9 cellular contexts compared by ENCODE assay signal in the genomic region with DNA sequence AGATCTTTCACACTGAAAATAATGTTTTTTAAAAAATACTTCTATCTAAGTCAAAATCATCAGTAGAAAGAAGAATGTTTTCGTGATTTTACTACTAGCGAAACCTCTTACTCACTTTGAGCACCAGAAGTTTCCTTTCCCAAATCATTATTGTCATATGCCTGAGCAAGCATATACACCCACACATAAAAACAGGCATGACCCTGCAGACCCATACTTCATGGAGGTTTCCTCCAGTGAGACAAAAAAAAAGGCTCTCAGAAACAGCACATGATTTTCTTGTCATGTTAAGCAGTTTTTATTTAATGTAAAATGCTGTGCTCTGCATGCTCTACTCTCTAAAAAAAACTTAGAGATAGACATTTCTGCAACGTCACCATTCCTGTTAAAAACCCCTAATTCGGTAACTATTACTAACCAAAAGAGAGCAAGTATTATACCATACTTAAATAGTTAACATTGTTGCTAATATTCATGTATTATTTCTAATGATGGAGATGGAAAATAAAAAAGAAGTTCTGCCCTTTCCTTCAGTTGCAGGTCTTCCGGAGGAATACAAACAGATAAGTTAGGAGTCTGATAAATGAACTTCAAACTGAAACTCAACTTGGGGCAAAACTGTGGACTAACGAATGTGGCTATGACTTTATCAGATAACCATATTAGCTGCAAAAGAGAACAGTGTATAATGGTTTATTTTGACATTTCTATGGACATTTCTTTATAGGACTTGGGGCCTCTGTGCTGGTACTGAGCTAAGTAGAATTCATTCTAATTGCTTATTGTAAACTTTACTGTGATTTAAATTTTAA. TPM values are rescaled to one million over a fixed set of nuclear protein-coding genes. Genes with fewer than 3 reads are reported as not detected.
DNase-seq lines count a peak whose midpoint lies in the region; ATAC-seq, FAIRE-seq and TF ChIP-seq lines count a peak whose summit lies in the region.
"Had no signal": no experiment of that assay in that cellular context is flagged by ENCODE, and none has a peak within 500 bp of the region (broad histone marks: within the 10 kb centered on the region; RNA-seq: fewer than 3 reads in every experiment).

No MANE protein-coding gene starts in this region.

- FAIRE-seq in GM18507 (lab: Jason Lieb, UNC), result peak; percentile 68
- FAIRE-seq: astrocyte had no signal

- peak overlapping the region; percentile 39 for H3K27ac Mint-ChIP-seq in mesothelial cell of epicardium

- H3K27me3 Mint-ChIP-seq in mesothelial cell of epicardium (ENCODE audit: low read depth), result no peaks in the 10 kb centered on the region

- ATAC-seq in GM21515 (IDR thresholded peaks at IDR 0.05; ENCODE audit: unreplicated experiment) (peak; percentile 73), HG03457 (IDR thresholded peaks at IDR 0.05; ENCODE audit: unreplicated experiment) (no peak)

- no peak overlapping the region for H3K4me3 Mint-ChIP-seq in mesothelial cell of epicardium

- DNase-seq in GM18507 (ENCODE audit: extremely low spot score, insufficient read length, low read depth) (no peak), RPMI8226 (peak; percentile 73), mesothelial cell of epicardium (ENCODE audit: low spot score in 2 of 2, unreplicated experiment in 2 of 2) (no peak), occipital lobe (lab: John Stamatoyannopoulos, UW) (no peak), hepatic stellate cell (ENCODE audit: low spot score) (no peak)
- DNase-seq: NCI-H1694 had no signal

- H3K9me3 Mint-ChIP-seq in mesothelial cell of epicardium, result peaks cover 42% of the 10 kb centered on the region

- TF ChIP-seq CTCF in mesothelial cell of epicardium (IDR thresholded peaks at IDR 0.05; ENCODE audit: unreplicated experiment), result no peak

- H3K36me3 Mint-ChIP-seq in mesothelial cell of epicardium, result peaks cover 12% of the 10 kb centered on the region

- peaks cover 15% of the 10 kb centered on the region for H3K4me1 Mint-ChIP-seq in mesothelial cell of epicardium

RNA-seq across cellular contexts. Expression of a gene that starts 15.9 kb away (rescaled TPM):
- total RNA-seq in mesothelial cell of epicardium, result 0.86 to 1.8 TPM (median 1.3 TPM) in 3 replicates
- total RNA-seq in occipital lobe, result 0.62 TPM

RNA-seq across cellular contexts. Expression of a gene that starts 31.8 kb away (rescaled TPM):
- total RNA-seq in mesothelial cell of epicardium, result 24.8 to 29.6 TPM (median 29.1 TPM) in 3 replicates
- total RNA-seq in occipital lobe, result 25.3 TPM
